In genomic region chr7:73851410-73852338, GRCh38 we compare ENCODE assay signal across 9 cellular contexts. TPM values are rescaled to one million over a fixed set of nuclear protein-coding genes. Genes with fewer than 3 reads are reported as not detected.
DNase-seq lines count a peak whose midpoint lies in the region; ATAC-seq and TF ChIP-seq lines count a peak whose summit lies in the region.
"Had no signal": no experiment of that assay in that cellular context is flagged by ENCODE, and none has a peak within 500 bp of the region (broad histone marks: within the 10 kb centered on the region; RNA-seq: fewer than 3 reads in every experiment).

No MANE protein-coding gene starts in this region.

- no peaks in the 10 kb centered on the region for H3K27me3 ChIP-seq in ACC112 (ENCODE audit: insufficient read depth, low read length)

- ATAC-seq in GM18498 (IDR thresholded peaks at IDR 0.05; ENCODE audit: unreplicated experiment) (peak; percentile 83), HG03060 (IDR thresholded peaks at IDR 0.05; ENCODE audit: low read depth, unreplicated experiment) (peak; percentile 91)

- H3K4me1 ChIP-seq in ACC112 (ENCODE audit: control insufficient read depth, insufficient read depth, low read length, unreplicated experiment): peaks cover 31% of the 10 kb centered on the region

- H3K36me3 ChIP-seq in ACC112 (ENCODE audit: insufficient read depth, low read length): no peaks in the 10 kb centered on the region

- peak overlapping the region; percentile 2 for H2AFZ ChIP-seq in ACC112 (ENCODE audit: low read length, unreplicated experiment)

- peak overlapping the region; percentile 96 for H3K27ac ChIP-seq in ACC112 (ENCODE audit: low read depth, low read length)
- H3K27ac ChIP-seq: HL-60 had no signal

- H3K27me3 Mint-ChIP-seq in nephron (ENCODE audit: low read depth): peaks cover 46% of the 10 kb centered on the region

- no peaks in the 10 kb centered on the region for H3K79me2 ChIP-seq in ACC112 (ENCODE audit: control insufficient read depth, insufficient read depth, low read length, unreplicated experiment)

- H3K4me3 Mint-ChIP-seq in nephron: peak overlapping the region in 1 of 3 experiments; percentile 45

- TF ChIP-seq CTCF in nephron (IDR thresholded peaks at IDR 0.05; ENCODE audit: unreplicated experiment in 3 of 3): no peak

- peak; percentile 99 for DNase-seq in RPMI7951 (ENCODE audit: low read depth)
- peak; percentile 90 for DNase-seq in dedifferentiated amniotic fluid mesenchymal stem cell (ENCODE audit: extremely low spot score)
- DNase-seq in 8988T: no peak
- DNase-seq in AML-193 (lab: John Stamatoyannopoulos, UW): no peak

- H3K9me3 Mint-ChIP-seq in nephron: no peaks in the 10 kb centered on the region

- no peaks in the 10 kb centered on the region for H3K36me3 Mint-ChIP-seq in nephron (ENCODE audit: low read depth)

- H3K4me3 ChIP-seq in ACC112 (ENCODE audit: low read depth, low read length): peak overlapping the region; percentile 47

- peaks cover 25% of the 10 kb centered on the region for H3K4me1 Mint-ChIP-seq in nephron

- peak overlapping the region; percentile 95 to 98 (median 98) for H3K27ac Mint-ChIP-seq in nephron

RNA-seq across cellular contexts. Expression of gene TMEM270, which starts 9.3 kb away (rescaled TPM):
- total RNA-seq in RPMI7951 (2014; rRNA removed; shearing (Covaris generic)): not detected in 2 replicates

RNA-seq across cellular contexts. Expression of gene METTL27, which starts 9.4 kb away (rescaled TPM):
- total RNA-seq in RPMI7951 (2014; rRNA removed; shearing (Covaris generic)): 0.12 and 0.29 TPM in 2 replicates

RNA-seq across cellular contexts. Expression of gene CLDN4, which starts 20.9 kb away (rescaled TPM):
- total RNA-seq in RPMI7951 (2014; rRNA removed; shearing (Covaris generic)): 0.49 and 1.2 TPM in 2 replicates

Comparison
In these comparisons a context has a peak if more than half of its experiments do, and no peak if none do; other contexts are left out.
1. DNase-seq: peak in RPMI7951 (single experiment) and dedifferentiated amniotic fluid mesenchymal stem cell (single experiment); none in 8988T (single experiment) and AML-193 (0 of 2).